1 cellular context compared by ENCODE assay signal in genomic region chr10:34216348-34216908, GRCh38.
TF ChIP-seq lines count a peak whose summit lies in the region.

No MANE protein-coding gene starts in this region.

TF ChIP-seq in HepG2, 621 proteins besides CTCF, POLR2A, EP300 and RAD21 (continued from another document and continues in another):
- TF ChIP-seq ZSCAN5A (CRISPR knock-in tag; IDR thresholded peaks at IDR 0.05; ENCODE audit: borderline replicate concordance) (no peak), TEAD2 (CRISPR knock-in tag; IDR thresholded peaks at IDR 0.05) (no peak), ZNF431 (CRISPR knock-in tag; IDR thresholded peaks at IDR 0.05; ENCODE audit: borderline replicate concordance, low read depth) (no peak), IKZF5 (CRISPR knock-in tag; IDR thresholded peaks at IDR 0.05) (no peak; the same call in 1 of the 2 replicates), ZKSCAN8 (CRISPR knock-in tag; IDR thresholded peaks at IDR 0.05; ENCODE audit: borderline replicate concordance) (peak; percentile 91), RNF219 (CRISPR knock-in tag; IDR thresholded peaks at IDR 0.05) (no peak), IRF2 (CRISPR knock-in tag; IDR thresholded peaks at IDR 0.05) (0 out of 2 replicates have a peak, but pooled peaks have one; percentile 37), ZNF512B (CRISPR knock-in tag; IDR thresholded peaks at IDR 0.05; ENCODE audit: borderline replicate concordance) (no peak), SMARCE1 (IDR thresholded peaks at IDR 0.05; ENCODE audit: borderline replicate concordance) (no peak), HMG20B (CRISPR knock-in tag; conservative IDR thresholded peaks at IDR 0.05) (no peak), ZNF251 (CRISPR knock-in tag; IDR thresholded peaks at IDR 0.05) (no peak), IKZF4 (CRISPR knock-in tag; IDR thresholded peaks at IDR 0.05; ENCODE audit: borderline replicate concordance, low read depth, not compliant biosample characterization) (no peak), ZNF609 (CRISPR knock-in tag; IDR thresholded peaks at IDR 0.05; ENCODE audit: borderline replicate concordance) (peak; percentile 89; the same call in 1 of the 2 replicates), SIX1 (CRISPR knock-in tag; IDR thresholded peaks at IDR 0.05; ENCODE audit: borderline replicate concordance) (peak; percentile 84; the same call in 1 of the 2 replicates), SP2 (CRISPR knock-in tag; IDR thresholded peaks at IDR 0.05) (no peak), ZSCAN20 (CRISPR knock-in tag; IDR thresholded peaks at IDR 0.05; ENCODE audit: borderline replicate concordance) (no peak), PCBP2 (optimal IDR thresholded peaks at IDR 0.05; ENCODE audit: low read depth, low read length, poor library complexity, severe bottlenecking) (no peak), ZBTB14 (CRISPR knock-in tag; IDR thresholded peaks at IDR 0.05) (no peak), HDAC2 (CRISPR knock-in tag; IDR thresholded peaks at IDR 0.05) (peak; percentile 74), ZGPAT (CRISPR knock-in tag; IDR thresholded peaks at IDR 0.05) (peak; percentile 58; the same call in 1 of the 2 replicates), GABPA (IDR thresholded peaks at IDR 0.05; ENCODE audit: low read depth, low read length) (no peak), GABPA (CRISPR knock-in tag; IDR thresholded peaks at IDR 0.05; ENCODE audit: low read depth) (peak; percentile 48; the same call in 1 of the 2 replicates), LBX2 (CRISPR knock-in tag; IDR thresholded peaks at IDR 0.05; ENCODE audit: borderline replicate concordance) (no peak), NFE2 (CRISPR knock-in tag; IDR thresholded peaks at IDR 0.05) (no peak), ZNF549 (CRISPR knock-in tag; IDR thresholded peaks at IDR 0.05) (no peak), ARID3A (IDR thresholded peaks at IDR 0.05; ENCODE audit: low read depth, low read length) (peak; percentile 16; the same call in 1 of the 2 replicates), PRMT3 (CRISPR knock-in tag; IDR thresholded peaks at IDR 0.05; ENCODE audit: borderline replicate concordance, low read depth) (no peak), ZNF335 (CRISPR knock-in tag; IDR thresholded peaks at IDR 0.05) (no peak), SNRNP70 (IDR thresholded peaks at IDR 0.05; ENCODE audit: low read depth, low read length) (no peak), ADNP (CRISPR knock-in tag; IDR thresholded peaks at IDR 0.05) (no peak), ZFP36L1 (CRISPR knock-in tag; IDR thresholded peaks at IDR 0.05) (no peak), PHF8 (CRISPR knock-in tag; IDR thresholded peaks at IDR 0.05) (no peak), DNMT3B (CRISPR knock-in tag; conservative IDR thresholded peaks at IDR 0.05) (no peak), ZNF816 (CRISPR knock-in tag; IDR thresholded peaks at IDR 0.05; ENCODE audit: borderline replicate concordance) (no peak), CC2D1A (CRISPR knock-in tag; IDR thresholded peaks at IDR 0.05) (no peak), ZNF33B (CRISPR knock-in tag; IDR thresholded peaks at IDR 0.05) (no peak), ZNF773 (CRISPR knock-in tag; IDR thresholded peaks at IDR 0.05; ENCODE audit: borderline replicate concordance) (no peak), KAT7 (CRISPR knock-in tag; IDR thresholded peaks at IDR 0.05; ENCODE audit: borderline replicate concordance) (no peak), SP5 (CRISPR knock-in tag; IDR thresholded peaks at IDR 0.05; ENCODE audit: borderline replicate concordance, low read depth) (no peak), KAT8 (CRISPR knock-in tag; IDR thresholded peaks at IDR 0.05) (0 out of 2 replicates have a peak, but pooled peaks have one; percentile 19), FOXA3 (CRISPR knock-in tag; IDR thresholded peaks at IDR 0.05) (peak; percentile 87), HINFP (CRISPR knock-in tag; IDR thresholded peaks at IDR 0.05; ENCODE audit: low read depth) (no peak), ZNF724P (CRISPR knock-in tag; IDR thresholded peaks at IDR 0.05; ENCODE audit: borderline replicate concordance) (no peak), MEIS1 (CRISPR knock-in tag; IDR thresholded peaks at IDR 0.05; ENCODE audit: borderline replicate concordance) (no peak), KMT2A (CRISPR knock-in tag; IDR thresholded peaks at IDR 0.05) (no peak), BCL6 (CRISPR knock-in tag; IDR thresholded peaks at IDR 0.05) (0 out of 2 replicates have a peak, but pooled peaks have one; percentile 48), ZNF383 (CRISPR knock-in tag; IDR thresholded peaks at IDR 0.05; ENCODE audit: borderline replicate concordance) (no peak), TRIM24 (CRISPR knock-in tag; IDR thresholded peaks at IDR 0.05) (no peak)
